ENCODE assay signal across 5 cellular contexts in genomic region chr4:49217492-49217891, GRCh38.
"Had no signal": no experiment of that assay in that cellular context is flagged by ENCODE, and none has a peak within 500 bp of the region (broad histone marks: within the 10 kb centered on the region; RNA-seq: fewer than 3 reads in every experiment).

No MANE protein-coding gene starts in this region.

- DNase-seq: H9, HCEC 1CT, IMR-90, KG1 had no signal

- ATAC-seq: GM23338 had no signal

- H3K4me3 ChIP-seq: GM23338 had no signal
